Comparison of ENCODE assay signal across 26 cellular contexts in genomic region chr6:27956941-27957340, GRCh38. TPM values are rescaled to one million over a fixed set of nuclear protein-coding genes. Genes with fewer than 3 reads are reported as not detected.
"Had no signal": no experiment of that assay in that cellular context is flagged by ENCODE, and none has a peak within 500 bp of the region (broad histone marks: within the 10 kb centered on the region; RNA-seq: fewer than 3 reads in every experiment).

TSS of gene OR2B6 (plus strand) at chr6:27957241. CDS start at chr6:27957241, 0 bp downstream.

- DNase-seq: activated B cell treated with CpG ODN at 0.5 μM for 24 hours; activated CD4-positive, alpha-beta T cell treated with anti-CD3 and anti-CD28 coated beads for 1 hour; activated CD4-positive, alpha-beta T cell treated with anti-CD3 and anti-CD28 coated beads, Interleukin-2, amount 10 ng/mL, durations not matched to agents 24 days and 14 days; activated CD4-positive, alpha-beta T cell treated with anti-CD3 and anti-CD28 coated beads, Interleukin-2, amount 50 U/mL, for 48 hours; activated CD8-positive, alpha-beta memory T cell treated with anti-CD3 and anti-CD28 coated beads, Interleukin-2, amount 10 ng/mL, durations not matched to agents 7 days and 5 days; activated effector memory CD4-positive, alpha-beta T cell treated with Interleukin-2 at 50 U/mL for 16 hours; activated naive CD4-positive, alpha-beta T cell; activated T-cell treated with anti-CD3 and anti-CD28 coated beads, Interleukin-2, amount 50 U/mL, for 24 hours; aorta; caudate nucleus; colonic mucosa; MM.1S; NCI-H1105; NCI-H1436; NCI-H1694 treated with DMSO at 0.1 percent for 48 hours; NCI-H2029 treated with DMSO at 0.1 percent for 48 hours; NCI-H510A treated with DMSO at 0.1 percent for 48 hours; NCI-H69; SIG-M5; T-helper 17 cell; T-helper 9 cell had no signal

- H3K9me3 ChIP-seq: breast epithelium, colonic mucosa had no signal

- ATAC-seq: activated CD8-positive, alpha-beta memory T cell treated with anti-CD3 and anti-CD28 coated beads, Interleukin-2, amount 10 ng/mL, durations not matched to agents 7 days and 5 days; T-helper 17 cell had no signal

- H3K36me3 ChIP-seq: breast epithelium, colonic mucosa had no signal

- H3K4me3 ChIP-seq: breast epithelium, colonic mucosa had no signal

- FAIRE-seq: TTC549 had no signal

- H3K4me1 ChIP-seq: breast epithelium, colonic mucosa had no signal

- H3K27ac ChIP-seq: breast epithelium, colonic mucosa had no signal

RNA-seq across cellular contexts. Expression of gene OR2B6, which starts in this region (rescaled TPM):
- total RNA-seq: activated B cell treated with CpG ODN at 0.5 μM for 24 hours; activated CD4-positive, alpha-beta T cell treated with anti-CD3 and anti-CD28 coated beads, Interleukin-2, amount 10 ng/mL, durations not matched to agents 24 days and 14 days; activated T-helper 1 cell treated with anti-CD3 and anti-CD28 coated beads, Interleukin-12 subunit alpha, Interleukin-12 subunit beta, Interleukin-2, Interleukin-4 antibody, amounts not matched to agents 30 ng/mL and 10 ng/mL and 1 ng/mL, durations not matched to agents 14 hours and 24 hours and 36 hours; aorta; breast epithelium; cerebellum; RPMI7951 had no signal
- polyA plus RNA-seq: aorta had no signal
